Comparison of ENCODE assay signal across 35 cellular contexts in the genomic region with DNA sequence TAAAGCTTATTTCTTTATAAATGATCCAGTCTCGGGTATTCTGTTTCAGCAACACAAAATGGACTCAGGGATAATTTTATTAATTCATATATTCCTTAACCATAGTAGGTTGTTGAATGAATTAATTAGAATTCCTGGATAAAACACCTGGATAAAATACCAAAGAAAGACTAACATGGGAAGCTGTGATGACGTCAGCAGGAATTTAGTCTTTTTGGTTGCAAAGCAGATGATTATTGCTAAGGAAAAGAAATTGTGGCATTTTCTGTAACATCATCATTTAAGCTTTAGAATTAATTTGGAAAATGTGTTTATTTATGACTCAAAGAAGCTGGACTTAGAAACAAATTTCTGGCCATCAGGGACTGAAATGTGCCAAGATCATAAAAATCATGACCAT.
"Had no signal": no experiment of that assay in that cellular context is flagged by ENCODE, and none has a peak within 500 bp of the region (broad histone marks: within the 10 kb centered on the region; RNA-seq: fewer than 3 reads in every experiment).

No MANE protein-coding gene starts in this region.

- DNase-seq: Karpas-422, Kasumi-1, MG63, MM.1S, MV-4-11, NCI-H1048, NCI-H1092, NCI-H1092 treated with DMSO at 0.1 percent for 48 hours, NCI-H1105, NCI-H1105 treated with DMSO at 0.1 percent for 48 hours, NCI-H1417, NCI-H1417 treated with DMSO at 0.1 percent for 48 hours, NCI-H1436, NCI-H1436 treated with DMSO at 0.1 percent for 48 hours, NCI-H146, NCI-H1694, NCI-H1694 treated with DMSO at 0.1 percent for 48 hours, NCI-H187, NCI-H187 treated with DMSO at 0.1 percent for 48 hours, NCI-H1930, NCI-H2029, NCI-H2029 treated with DMSO at 0.1 percent for 48 hours, NCI-H2081, NCI-H2081 treated with DMSO at 0.1 percent for 48 hours, NCI-H2107, NCI-H2171, NCI-H2171 treated with DMSO at 0.1 percent for 48 hours, NCI-H2227 treated with DMSO at 0.1 percent for 48 hours, NCI-H226, NCI-H345, NCI-H446, NCI-H446 treated with DMSO at 0.1 percent for 48 hours, NCI-H510A, NCI-H510A treated with DMSO at 0.1 percent for 48 hours, NCI-H524 had no signal

- H3K36me3 ChIP-seq: MG63 had no signal

- H3K27me3 ChIP-seq: MG63 had no signal

- H3K9me3 ChIP-seq: MG63 had no signal

- H3K4me3 ChIP-seq: MG63 had no signal
